In genomic region chr2:23301151-23301550, GRCh38 we compare ENCODE assay signal across 23 cellular contexts.
"Had no signal": no experiment of that assay in that cellular context is flagged by ENCODE, and none has a peak within 500 bp of the region (broad histone marks: within the 10 kb centered on the region; RNA-seq: fewer than 3 reads in every experiment).

No MANE protein-coding gene starts in this region.

- H3K36me3 ChIP-seq: heart right ventricle, lower lobe of right lung, transverse colon, vagina, WERI-Rb-1 had no signal

- H3K36me3 Mint-ChIP-seq: activated naive CD4-positive, alpha-beta T cell treated with anti-CD3 and anti-CD28 coated beads, Interleukin-2, amount 50 U/mL, for 24 hours; naive thymus-derived CD4-positive, alpha-beta T cell; stimulated activated memory B cell treated with anti-CD40 and anti-IgM and Interleukin-4, amounts not matched to agents 10 μg/mL and 1 μg/mL and 100 μg/mL, for 72 hours had no signal

- H3K4me3 ChIP-seq: dorsolateral prefrontal cortex, heart right ventricle, lower lobe of right lung, smooth muscle cell, transverse colon, vagina had no signal

- H3K27ac ChIP-seq: dorsolateral prefrontal cortex, heart right ventricle, lower lobe of right lung, transverse colon, vagina, WERI-Rb-1 had no signal

- H3K4me1 Mint-ChIP-seq: activated naive CD4-positive, alpha-beta T cell treated with anti-CD3 and anti-CD28 coated beads, Interleukin-2, amount 50 U/mL, for 24 hours; stimulated activated memory B cell treated with anti-CD40 and anti-IgM and Interleukin-4, amounts not matched to agents 10 μg/mL and 1 μg/mL and 100 μg/mL, for 72 hours had no signal

- DNase-seq: activated CD4-positive, alpha-beta T cell treated with anti-CD3 and anti-CD28 coated beads, Interleukin-2, amount 10 ng/mL, durations not matched to agents 7 days and 5 days; activated CD4-positive, CD25-positive, alpha-beta regulatory T cell treated with anti-CD3 and anti-CD28 coated beads, Interleukin-2, amount 50 U/mL, for 72 hours; activated CD8-positive, alpha-beta T cell treated with anti-CD3 and anti-CD28 coated beads for 36 hours; activated gamma-delta T cell; aorta; central memory CD4-positive, alpha-beta T cell; dorsolateral prefrontal cortex; effector memory CD8-positive, alpha-beta T cell; heart right ventricle; kidney; lower lobe of right lung; naive thymus-derived CD4-positive, alpha-beta T cell; stimulated activated CD4-positive, alpha-beta T cell treated with anti-CD3 and anti-CD28 coated beads, Interleukin-15, amount 100 ng/mL, for 24 hours; transverse colon; WERI-Rb-1 had no signal

- H3K4me2 ChIP-seq: smooth muscle cell had no signal

- H3K27me3 ChIP-seq: transverse colon, vagina had no signal

- H3K9me3 ChIP-seq: heart right ventricle, lower lobe of right lung, transverse colon, vagina had no signal

- ATAC-seq: activated CD8-positive, alpha-beta T cell treated with anti-CD3 and anti-CD28 coated beads for 36 hours; effector memory CD8-positive, alpha-beta T cell; esophagus mucosa; heart right ventricle; lower lobe of right lung; naive thymus-derived CD4-positive, alpha-beta T cell; sciatic nerve; stimulated activated memory B cell treated with anti-CD40 and anti-IgM and Interleukin-4, amounts not matched to agents 10 μg/mL and 1 μg/mL and 100 μg/mL, for 72 hours had no signal

- H3K27ac Mint-ChIP-seq: activated CD4-positive, alpha-beta T cell treated with anti-CD3 and anti-CD28 coated beads, Interleukin-2, amount 10 ng/mL, durations not matched to agents 7 days and 5 days; activated CD8-positive, alpha-beta T cell treated with anti-CD3 and anti-CD28 coated beads for 36 hours; activated naive CD4-positive, alpha-beta T cell treated with anti-CD3 and anti-CD28 coated beads, Interleukin-2, amount 50 U/mL, for 24 hours; activated T-helper 1 cell treated with anti-CD3 and anti-CD28 coated beads, Interleukin-12 subunit alpha, Interleukin-12 subunit beta, Interleukin-2, Interleukin-4 antibody, amounts not matched to agents 30 ng/mL and 10 ng/mL and 1 ng/mL, durations not matched to agents 14 hours and 24 hours and 36 hours; effector memory CD8-positive, alpha-beta T cell; naive thymus-derived CD4-positive, alpha-beta T cell; stimulated activated memory B cell treated with anti-CD40 and anti-IgM and Interleukin-4, amounts not matched to agents 10 μg/mL and 1 μg/mL and 100 μg/mL, for 72 hours; T-helper 2 cell treated with Interferon-gamma antibody and Interleukin-4, amounts not matched to agents 5 μg/mL and 100 μg/mL, for 36 hours had no signal

- H3K9me3 Mint-ChIP-seq: activated CD4-positive, alpha-beta T cell treated with anti-CD3 and anti-CD28 coated beads, Interleukin-2, amount 10 ng/mL, durations not matched to agents 7 days and 5 days; activated CD8-positive, alpha-beta T cell treated with anti-CD3 and anti-CD28 coated beads for 36 hours; activated naive CD4-positive, alpha-beta T cell treated with anti-CD3 and anti-CD28 coated beads, Interleukin-2, amount 50 U/mL, for 24 hours; activated T-helper 1 cell treated with anti-CD3 and anti-CD28 coated beads, Interleukin-12 subunit alpha, Interleukin-12 subunit beta, Interleukin-2, Interleukin-4 antibody, amounts not matched to agents 30 ng/mL and 10 ng/mL and 1 ng/mL, durations not matched to agents 14 hours and 24 hours and 36 hours; stimulated activated memory B cell treated with anti-CD40 and anti-IgM and Interleukin-4, amounts not matched to agents 10 μg/mL and 1 μg/mL and 100 μg/mL, for 72 hours; T-helper 2 cell treated with Interferon-gamma antibody and Interleukin-4, amounts not matched to agents 5 μg/mL and 100 μg/mL, for 36 hours had no signal

- H3K4me3 Mint-ChIP-seq: activated CD4-positive, alpha-beta T cell treated with anti-CD3 and anti-CD28 coated beads, Interleukin-2, amount 10 ng/mL, durations not matched to agents 7 days and 5 days; activated CD8-positive, alpha-beta T cell treated with anti-CD3 and anti-CD28 coated beads for 36 hours; activated naive CD4-positive, alpha-beta T cell treated with anti-CD3 and anti-CD28 coated beads, Interleukin-2, amount 50 U/mL, for 24 hours; activated T-helper 1 cell treated with anti-CD3 and anti-CD28 coated beads, Interleukin-12 subunit alpha, Interleukin-12 subunit beta, Interleukin-2, Interleukin-4 antibody, amounts not matched to agents 30 ng/mL and 10 ng/mL and 1 ng/mL, durations not matched to agents 14 hours and 24 hours and 36 hours; effector memory CD8-positive, alpha-beta T cell; naive thymus-derived CD4-positive, alpha-beta T cell; stimulated activated memory B cell treated with anti-CD40 and anti-IgM and Interleukin-4, amounts not matched to agents 10 μg/mL and 1 μg/mL and 100 μg/mL, for 72 hours; T-helper 2 cell treated with Interferon-gamma antibody and Interleukin-4, amounts not matched to agents 5 μg/mL and 100 μg/mL, for 36 hours had no signal

- H3K4me1 ChIP-seq: heart right ventricle, lower lobe of right lung, transverse colon, vagina had no signal
